In genomic region chrX:134717698-134718328, GRCh38 we compare ENCODE assay signal across 1 cellular context.
TF ChIP-seq lines count a peak whose summit lies in the region.

No MANE protein-coding gene starts in this region.

TF ChIP-seq in WTC11, 78 proteins besides CTCF, POLR2A, EP300 and RAD21 (continued from another document):
- TF ChIP-seq ESRRA (CRISPR knock-in tag; IDR thresholded peaks at IDR 0.05; ENCODE audit: borderline replicate concordance) (no peak), ATF2 (CRISPR knock-in tag; IDR thresholded peaks at IDR 0.05; ENCODE audit: borderline replicate concordance, low read depth) (no peak), ZNF263 (CRISPR knock-in tag; IDR thresholded peaks at IDR 0.05; ENCODE audit: low read depth) (no peak), ZNF219 (CRISPR knock-in tag; IDR thresholded peaks at IDR 0.05; ENCODE audit: borderline replicate concordance) (no peak), ELF4 (CRISPR knock-in tag; IDR thresholded peaks at IDR 0.05; ENCODE audit: low read depth) (no peak), IRF1 (CRISPR knock-in tag; IDR thresholded peaks at IDR 0.05) (no peak), ZBTB21 (CRISPR knock-in tag; IDR thresholded peaks at IDR 0.05; ENCODE audit: borderline replicate concordance) (no peak), AFF4 (CRISPR knock-in tag; IDR thresholded peaks at IDR 0.05; ENCODE audit: borderline replicate concordance) (no peak), NR3C1 (CRISPR knock-in tag; conservative IDR thresholded peaks at IDR 0.05; ENCODE audit: low read depth) (no peak), FOXK1 (CRISPR knock-in tag; IDR thresholded peaks at IDR 0.05) (no peak), TEAD4 (CRISPR knock-in tag; IDR thresholded peaks at IDR 0.05) (no peak), ERG (CRISPR knock-in tag; IDR thresholded peaks at IDR 0.05) (no peak), ZNF532 (CRISPR knock-in tag; IDR thresholded peaks at IDR 0.05; ENCODE audit: borderline replicate concordance) (no peak), ZNF416 (CRISPR knock-in tag; IDR thresholded peaks at IDR 0.05) (no peak), FOXP4 (CRISPR knock-in tag; IDR thresholded peaks at IDR 0.05) (no peak)
TF ChIP-seq in WTC11: peak in this region for 0.
